In genomic region chr16:88807142-88807625, GRCh38 we compare ENCODE assay signal across 25 cellular contexts. TPM values are rescaled to one million over a fixed set of nuclear protein-coding genes. Genes with fewer than 3 reads are reported as not detected.
DNase-seq lines count a peak whose midpoint lies in the region; ATAC-seq, FAIRE-seq and TF ChIP-seq lines count a peak whose summit lies in the region.
"Had no signal": no experiment of that assay in that cellular context is flagged by ENCODE, and none has a peak within 500 bp of the region (broad histone marks: within the 10 kb centered on the region; RNA-seq: fewer than 3 reads in every experiment).

No MANE protein-coding gene starts in this region.

- no peaks in the 10 kb centered on the region for H4K20me1 ChIP-seq in GM12878 (ENCODE audit: control insufficient read depth, insufficient read depth)

- no peak overlapping the region for H3K56ac ChIP-seq in mesendoderm (ENCODE audit: low read length)

- POLR2A ChIA-PET in GM12878 (lab: Charles Lee) = no interaction called here

- H2AK5ac ChIP-seq in mesendoderm (ENCODE audit: low read length) = no peak overlapping the region

- H3K79me1 ChIP-seq in mesendoderm (ENCODE audit: low read length) = peaks cover 12% of the 10 kb centered on the region

- H2BK120ac ChIP-seq in mesendoderm (ENCODE audit: low read depth, low read length) = no peak overlapping the region

- in situ Hi-C loops in GM12878 (cut with MboI) = no loop called here

- no peak overlapping the region for H4K5ac ChIP-seq in mesendoderm (ENCODE audit: low read length)

- SMC1A ChIA-PET in GM12878 (lab: Charles Lee; ENCODE audit: uncharacterized antibody, unreplicated experiment) = no interaction called here

- TF ChIP-seq RAD21 in GM12878 (IDR thresholded peaks at IDR 0.05; ENCODE audit: insufficient read depth, low read depth, low read length) = no peak

- no peak overlapping the region for H4K8ac ChIP-seq in mesendoderm (ENCODE audit: low read depth, low read length)

- H2BK5ac ChIP-seq in mesendoderm (ENCODE audit: low read length) = no peak overlapping the region

- no peaks in the 10 kb centered on the region for H3K9me3 ChIP-seq in GM12878 (replicated peaks; ENCODE audit: control insufficient read depth, insufficient read depth, low read length)
- H3K9me3 ChIP-seq: adrenal gland, esophagus muscularis mucosa, mucosa of descending colon, tibial artery had no signal

- H3K18ac ChIP-seq in mesendoderm (ENCODE audit: low read length) = no peak overlapping the region

- no peak overlapping the region for H3K4ac ChIP-seq in mesendoderm (ENCODE audit: low read depth, low read length)

- H3K4me2 ChIP-seq in GM12878 (ENCODE audit: control insufficient read depth, insufficient read depth) (no peak overlapping the region), mesendoderm (ENCODE audit: low read length) (no peak overlapping the region)

- TF ChIP-seq POLR2A in NB4 (IDR thresholded peaks at IDR 0.05; ENCODE audit: extremely low read depth, insufficient read length) (peak; percentile 12), GM12878 (IDR thresholded peaks at IDR 0.05; ENCODE audit: low read depth, low read length) (peak; percentile 57; the same call in 1 of the 2 replicates)

- H3K79me2 ChIP-seq in GM12878 (ENCODE audit: control insufficient read depth, insufficient read depth, low read length) (peaks cover 54% of the 10 kb centered on the region), mesendoderm (ENCODE audit: control insufficient read depth, insufficient read depth, low read length) (peaks cover 31% of the 10 kb centered on the region)

- CTCF ChIA-PET in GM12878 (lab: Yijun Ruan, JAX) = no interaction called here

- H3K9ac ChIP-seq in GM12878 (ENCODE audit: control insufficient read depth, insufficient read depth, low read length) (no peak overlapping the region), mesendoderm (ENCODE audit: low read length) (no peak overlapping the region)

- peaks cover 17% of the 10 kb centered on the region for H3K4me1 ChIP-seq in GM12878 (ENCODE audit: control insufficient read depth, insufficient read depth, low read length)
- no peaks in the 10 kb centered on the region for H3K4me1 ChIP-seq in mesendoderm (ENCODE audit: control insufficient read depth, low read depth, low read length)

- H3K4me3 ChIP-seq in NB4 (ENCODE audit: low read depth, low read length) (no peak overlapping the region), GM12878 (no peak overlapping the region), mesendoderm (ENCODE audit: low read length) (no peak overlapping the region)
- H3K4me3 ChIP-seq: adrenal gland, esophagus muscularis mucosa, mucosa of descending colon, SK-N-MC, tibial artery had no signal

- H3K36me3 ChIP-seq in GM12878 (ENCODE audit: control insufficient read depth in 2 of 2, insufficient read depth in 2 of 2, low read length in 1 of 2) = peaks cover 6 to 42% of the 10 kb centered on the region in 2 experiments; a peak in 3 of 4 replicates
- peaks cover 20% of the 10 kb centered on the region for H3K36me3 ChIP-seq in mesendoderm (ENCODE audit: control insufficient read depth, insufficient read depth, low read length)
- H3K36me3 ChIP-seq: adrenal gland had no signal

- intact Hi-C loops in GM12878 (cut with micrococcal nuclease; ENCODE audit: unreplicated experiment) = no loop called here

- no peak for TF ChIP-seq EP300 in GM12878 (IDR thresholded peaks at IDR 0.05; ENCODE audit: borderline replicate concordance in 1 of 2, control insufficient read depth in 1 of 2, low read depth in 2 of 2, low read length in 2 of 2)

- H3K27ac ChIP-seq in GM12878 (ENCODE audit: control insufficient read depth, insufficient read depth) (no peak overlapping the region), mesendoderm (ENCODE audit: low read depth, low read length) (no peak overlapping the region)
- H3K27ac ChIP-seq: adrenal gland, esophagus muscularis mucosa, SK-N-MC, tibial artery had no signal

- H2BK15ac ChIP-seq in mesendoderm (replicated peaks; ENCODE audit: low read depth) = no peak overlapping the region

- 98% methylated on average over 24 of the region's 24 CpGs for WGBS in GM12878 (ENCODE audit: insufficient coverage, insufficient replicate concordance, low lambda C conversion rate, missing lambda C conversion rate)
- no CpG with 5 or more reads among the region's 24 CpGs for WGBS in mesendoderm (ENCODE audit: extremely low coverage, insufficient coverage, low lambda C conversion rate)

- H3K23ac ChIP-seq in mesendoderm (ENCODE audit: low read length) = no peak overlapping the region

- H2AFZ ChIP-seq in GM12878 (ENCODE audit: control insufficient read depth, low read depth, low read length) = no peak overlapping the region

- no peak for ATAC-seq in GM12878
- ATAC-seq: activated CD8-positive, alpha-beta memory T cell treated with anti-CD3 and anti-CD28 coated beads, Interleukin-2, amount 10 ng/mL, durations not matched to agents 7 days and 5 days; effector memory CD8-positive, alpha-beta T cell; mucosa of descending colon; stimulated activated naive CD8-positive, alpha-beta T cell treated with anti-CD3 and anti-CD28 coated beads, Interleukin-15, Interleukin-2, amounts not matched to agents 100 U/mL and 50 U/mL, for 24 hours had no signal

- RAD21 ChIA-PET in GM12878 (lab: Charles Lee; ENCODE audit: unreplicated experiment) = no interaction called here

- peak; percentile 22 for DNase-seq in stimulated activated CD4-positive, alpha-beta T cell treated with anti-CD3 and anti-CD28 coated beads, Interleukin-4, amount 100 ng/mL, for 1 hour
- no peak for DNase-seq in stimulated activated CD4-positive, alpha-beta T cell treated with anti-CD3 and anti-CD28 coated beads, Interleukin-4, amount 100 ng/mL, for 24 hours
- DNase-seq in NB4 (ENCODE audit: low read depth) (peak; percentile 50), GM12878 (ENCODE audit: low read depth, low spot score) (no peak), NAMALWA (ENCODE audit: low spot score) (no peak), mesendoderm (no peak), hypothalamus (lab: John Stamatoyannopoulos, UW) (no peak)
- DNase-seq: activated B cell treated with CpG ODN at 0.5 μM for 24 hours; activated CD8-positive, alpha-beta memory T cell treated with anti-CD3 and anti-CD28 coated beads, Interleukin-2, amount 10 ng/mL, durations not matched to agents 7 days and 5 days; CD8-positive, alpha-beta memory T cell; effector memory CD8-positive, alpha-beta T cell; NCI-H1417 treated with DMSO at 0.1 percent for 48 hours; NCI-H510A; NK-92 treated with Interleukin-12 subunit alpha and Interleukin-12 subunit beta, amount 100 ng/mL, for 24 hours; stimulated activated naive CD8-positive, alpha-beta T cell treated with anti-CD3 and anti-CD28 coated beads, Interleukin-15, Interleukin-2, amounts not matched to agents 100 U/mL and 50 U/mL, for 24 hours had no signal

- H3K27me3 ChIP-seq in GM12878 (replicated peaks in 1 of 2; ENCODE audit: control insufficient read depth in 2 of 2, insufficient read depth in 2 of 2, low read length in 1 of 2) = no peaks in the 10 kb centered on the region
- H3K27me3 ChIP-seq in mesendoderm (ENCODE audit: insufficient read depth, low read length, poor library complexity) = no peaks in the 10 kb centered on the region
- H3K27me3 ChIP-seq: adrenal gland, tibial artery had no signal

- no peak for FAIRE-seq in GM12878 (lab: Jason Lieb, UNC)
- FAIRE-seq: colon, frontal cortex, GM12891, islet of Langerhans had no signal

- no TSS peak for BruUV-seq in GM12878 (replicated peaks; lab: Mats Ljungman, UMichigan)

- TF ChIP-seq CTCF in NB4 (IDR thresholded peaks at IDR 0.05; ENCODE audit: low read depth, low read length) (no peak), GM12878 (IDR thresholded peaks at IDR 0.05 in 2 of 3, conservative IDR thresholded peaks at IDR 0.05 in 1 of 3; ENCODE audit: control insufficient read depth in 2 of 3, extremely low read depth in 1 of 3, insufficient read depth in 1 of 3, low read depth in 3 of 3, low read length in 3 of 3) (no peak)

RNA-seq across cellular contexts. Expression of gene CDT1, which starts 3.6 kb away (rescaled TPM):
- total RNA-seq in GM12878 (2013; cell fraction: nucleolus; rRNA removed) = 10.9 and 14.9 TPM in 2 replicates
- total RNA-seq in GM12878 (2014; rRNA removed) (40.4 and 59.3 TPM in 2 replicates), GM12878 (2014; rRNA removed; fragmentation: Illumina TruSeq; extraction: Trizol) (6.5 and 8.5 TPM in 2 replicates), GM12878 (2021) (87.6 and 90.0 TPM in 2 replicates)
- polyA plus RNA-seq in GM12878 (2011; ENCODE audit: low read depth) = 8.4 TPM
- polyA plus RNA-seq in GM12878 (2011; rRNA removed) (3.3 and 9.0 TPM in 2 replicates), GM12878 (2014; fragmentation: Illumina TruSeq; extraction: Trizol) (1.3 and 4.3 TPM in 2 replicates), GM12878 (2014; fragmentation: Nextera tagmentation; extraction: Ambion mirVana) (1 to 10 TPM in 1 of 2 experiments, under 1 TPM in 1; 0.50 to 1.9 TPM), GM12878 (2014; rRNA removed) (37.7 and 58.6 TPM in 2 replicates), GM12878 (2016; fragmentation: Nextera tagmentation; extraction: Ambion mirVana) (10 to 100 TPM in 1 of 2 experiments, 1 to 10 TPM in 1; 5.7 to 41.3 TPM)
- polyA plus RNA-seq in GM12878 (2011; cell fraction: cytosol; rRNA removed) = 24.4 and 33.2 TPM in 2 replicates
- polyA plus RNA-seq in GM12878 (2011; cell fraction: nucleus; rRNA removed) = 26.7 and 44.2 TPM in 2 replicates
- 39.9 and 49.2 TPM in 2 replicates for polyA plus RNA-seq in GM12878 (2012)
- polyA minus RNA-seq in GM12878 (2011; rRNA and poly(A)+ RNA removed) = 8.9 and 34.4 TPM in 2 replicates
- polyA minus RNA-seq in GM12878 (2011; cell fraction: cytosol; rRNA and poly(A)+ RNA removed) = 37.6 and 54.5 TPM in 2 replicates
- 8.5 and 22.1 TPM in 2 replicates for polyA minus RNA-seq in GM12878 (2011; cell fraction: nucleus; rRNA and poly(A)+ RNA removed)
- 38.9 TPM for polyA plus RNA-seq in mesendoderm (2013, experiment 1 of 2)
- 37.7 TPM for polyA plus RNA-seq in mesendoderm (2013, experiment 2 of 2)

RNA-seq across cellular contexts. Expression of gene APRT, which starts 4.5 kb away (rescaled TPM):
- 39.3 and 42.6 TPM in 2 replicates for total RNA-seq in GM12878 (2013; cell fraction: nucleolus; rRNA removed)
- total RNA-seq in GM12878 (2014; rRNA removed) (308 and 348 TPM in 2 replicates), GM12878 (2014; rRNA removed; fragmentation: Illumina TruSeq; extraction: Trizol) (106 and 113 TPM in 2 replicates), GM12878 (2021) (219 and 234 TPM in 2 replicates)
- 71.1 TPM for polyA plus RNA-seq in GM12878 (2011; ENCODE audit: low read depth)
- polyA plus RNA-seq in GM12878 (2011; rRNA removed) (39.6 and 95.7 TPM in 2 replicates), GM12878 (2014; fragmentation: Illumina TruSeq; extraction: Trizol) (8.6 and 46.2 TPM in 2 replicates), GM12878 (2014; fragmentation: Nextera tagmentation; extraction: Ambion mirVana) (100 to 1,000 TPM in 1 of 2 experiments, 10 to 100 TPM in 1; 30.6 to 100 TPM), GM12878 (2014; rRNA removed) (278 and 338 TPM in 2 replicates), GM12878 (2016; fragmentation: Nextera tagmentation; extraction: Ambion mirVana) (100 to 1,000 TPM; 446 to 495 TPM)
- 75.8 and 141 TPM in 2 replicates for polyA plus RNA-seq in GM12878 (2011; cell fraction: cytosol; rRNA removed)
- 107 and 109 TPM in 2 replicates for polyA plus RNA-seq in GM12878 (2011; cell fraction: nucleus; rRNA removed)
- polyA plus RNA-seq in GM12878 (2012) = 148 and 153 TPM in 2 replicates
- polyA minus RNA-seq in GM12878 (2011; rRNA and poly(A)+ RNA removed) = 11.7 and 28.6 TPM in 2 replicates
- polyA minus RNA-seq in GM12878 (2011; cell fraction: cytosol; rRNA and poly(A)+ RNA removed) = 42.0 and 50.9 TPM in 2 replicates
- polyA minus RNA-seq in GM12878 (2011; cell fraction: nucleus; rRNA and poly(A)+ RNA removed) = 22.0 and 30.6 TPM in 2 replicates
- polyA plus RNA-seq in mesendoderm (2013, experiment 1 of 2) = 300 TPM
- 305 TPM for polyA plus RNA-seq in mesendoderm (2013, experiment 2 of 2)

RNA-seq across cellular contexts. Expression of gene PIEZO1, which starts 22.2 kb away (rescaled TPM):
- total RNA-seq in GM12878 (2013; cell fraction: nucleolus; rRNA removed) = 218 and 234 TPM in 2 replicates
- 96.3 and 106 TPM in 2 replicates for total RNA-seq in GM12878 (2014; rRNA removed)
- 21.8 and 30.6 TPM in 2 replicates for total RNA-seq in GM12878 (2014; rRNA removed; fragmentation: Illumina TruSeq; extraction: Trizol)
- total RNA-seq in GM12878 (2021) = 146 and 169 TPM in 2 replicates
- 55.6 TPM for polyA plus RNA-seq in GM12878 (2011; ENCODE audit: low read depth)
- 15.2 and 28.0 TPM in 2 replicates for polyA plus RNA-seq in GM12878 (2011; rRNA removed)
- polyA plus RNA-seq in GM12878 (2011; cell fraction: cytosol; rRNA removed) = 47.6 and 77.5 TPM in 2 replicates
- polyA plus RNA-seq in GM12878 (2011; cell fraction: nucleus; rRNA removed) = 493 and 679 TPM in 2 replicates
- 77.9 and 106 TPM in 2 replicates for polyA plus RNA-seq in GM12878 (2012)
- polyA plus RNA-seq in GM12878 (2014; fragmentation: Illumina TruSeq; extraction: Trizol) = 17.0 and 39.9 TPM in 2 replicates
- 1 to 10 TPM; 1.3 to 7.2 TPM for polyA plus RNA-seq in GM12878 (2014; fragmentation: Nextera tagmentation; extraction: Ambion mirVana)
- polyA plus RNA-seq in GM12878 (2014; rRNA removed) = 116 and 167 TPM in 2 replicates
- 10 to 100 TPM; 31.1 to 35.6 TPM for polyA plus RNA-seq in GM12878 (2016; fragmentation: Nextera tagmentation; extraction: Ambion mirVana)
- polyA minus RNA-seq in GM12878 (2011; rRNA and poly(A)+ RNA removed) = 39.4 and 60.9 TPM in 2 replicates
- 27.0 and 30.1 TPM in 2 replicates for polyA minus RNA-seq in GM12878 (2011; cell fraction: cytosol; rRNA and poly(A)+ RNA removed)
- polyA minus RNA-seq in GM12878 (2011; cell fraction: nucleus; rRNA and poly(A)+ RNA removed) = 81.4 and 144 TPM in 2 replicates
- polyA plus RNA-seq in mesendoderm (2013, experiment 1 of 2) = 37.5 TPM
- polyA plus RNA-seq in mesendoderm (2013, experiment 2 of 2) = 38.4 TPM
- polyA plus RNA-seq: neural cell had no signal

RNA-seq across cellular contexts. Expression of gene GALNS, which starts 49.6 kb away (rescaled TPM):
- 64.8 and 87.4 TPM in 2 replicates for total RNA-seq in GM12878 (2013; cell fraction: nucleolus; rRNA removed)
- total RNA-seq in GM12878 (2014; rRNA removed) (4.0 and 5.1 TPM in 2 replicates), GM12878 (2014; rRNA removed; fragmentation: Illumina TruSeq; extraction: Trizol) (3.7 and 4.3 TPM in 2 replicates), GM12878 (2021) (9.6 and 12.4 TPM in 2 replicates)
- polyA plus RNA-seq in GM12878 (2011; ENCODE audit: low read depth) = 6.4 TPM
- polyA plus RNA-seq in GM12878 (2011; rRNA removed) (3.5 and 4.2 TPM in 2 replicates), GM12878 (2014; fragmentation: Illumina TruSeq; extraction: Trizol) (2.6 and 6.0 TPM in 2 replicates), GM12878 (2014; fragmentation: Nextera tagmentation; extraction: Ambion mirVana) (under 1 TPM; 0.37 to 0.95 TPM), GM12878 (2014; rRNA removed) (8.1 and 9.5 TPM in 2 replicates), GM12878 (2016; fragmentation: Nextera tagmentation; extraction: Ambion mirVana) (1 to 10 TPM; 5.6 to 6.5 TPM)
- 3.5 and 3.9 TPM in 2 replicates for polyA plus RNA-seq in GM12878 (2011; cell fraction: cytosol; rRNA removed)
- 21.1 and 23.2 TPM in 2 replicates for polyA plus RNA-seq in GM12878 (2011; cell fraction: nucleus; rRNA removed)
- polyA plus RNA-seq in GM12878 (2012) = 8.5 and 8.8 TPM in 2 replicates
- polyA minus RNA-seq in GM12878 (2011; rRNA and poly(A)+ RNA removed) = 3.1 and 10.6 TPM in 2 replicates
- 1.1 and 3.3 TPM in 2 replicates for polyA minus RNA-seq in GM12878 (2011; cell fraction: cytosol; rRNA and poly(A)+ RNA removed)
- 10.0 and 19.4 TPM in 2 replicates for polyA minus RNA-seq in GM12878 (2011; cell fraction: nucleus; rRNA and poly(A)+ RNA removed)
- polyA plus RNA-seq in mesendoderm (2013, experiment 1 of 2) = 8.9 TPM
- 8.8 TPM for polyA plus RNA-seq in mesendoderm (2013, experiment 2 of 2)

RNA-seq across cellular contexts. Expression of gene TRAPPC2L, which starts 49.7 kb away (rescaled TPM):
- 23.0 and 27.4 TPM in 2 replicates for total RNA-seq in GM12878 (2013; cell fraction: nucleolus; rRNA removed)
- total RNA-seq in GM12878 (2014; rRNA removed) (66.3 and 73.0 TPM in 2 replicates), GM12878 (2014; rRNA removed; fragmentation: Illumina TruSeq; extraction: Trizol) (52.8 and 56.3 TPM in 2 replicates), GM12878 (2021) (69.6 and 70.7 TPM in 2 replicates)
- polyA plus RNA-seq in GM12878 (2011; ENCODE audit: low read depth) = 120 TPM
- polyA plus RNA-seq in GM12878 (2011; rRNA removed) (71.0 and 158 TPM in 2 replicates), GM12878 (2014; fragmentation: Illumina TruSeq; extraction: Trizol) (64.0 and 79.3 TPM in 2 replicates), GM12878 (2014; fragmentation: Nextera tagmentation; extraction: Ambion mirVana) (100 to 1,000 TPM; 337 to 363 TPM), GM12878 (2014; rRNA removed) (67.0 and 105 TPM in 2 replicates), GM12878 (2016; fragmentation: Nextera tagmentation; extraction: Ambion mirVana) (100 to 1,000 TPM; 189 to 221 TPM)
- polyA plus RNA-seq in GM12878 (2011; cell fraction: cytosol; rRNA removed) = 97.6 and 110 TPM in 2 replicates
- polyA plus RNA-seq in GM12878 (2011; cell fraction: nucleus; rRNA removed) = 55.1 and 62.1 TPM in 2 replicates
- polyA plus RNA-seq in GM12878 (2012) = 62.8 and 86.2 TPM in 2 replicates
- 28.0 and 32.8 TPM in 2 replicates for polyA minus RNA-seq in GM12878 (2011; rRNA and poly(A)+ RNA removed)
- 9.6 and 15.1 TPM in 2 replicates for polyA minus RNA-seq in GM12878 (2011; cell fraction: cytosol; rRNA and poly(A)+ RNA removed)
- polyA minus RNA-seq in GM12878 (2011; cell fraction: nucleus; rRNA and poly(A)+ RNA removed) = 26.0 and 35.4 TPM in 2 replicates
- polyA plus RNA-seq in mesendoderm (2013, experiment 1 of 2) = 108 TPM
- polyA plus RNA-seq in mesendoderm (2013, experiment 2 of 2) = 109 TPM

Comparison
In these comparisons a context has a peak if more than half of its experiments do, and no peak if none do; other contexts are left out.
1. DNase-seq: peak in stimulated activated CD4-positive, alpha-beta T cell treated with anti-CD3 and anti-CD28 coated beads, Interleukin-4, amount 100 ng/mL, for 1 hour (single experiment) and NB4 (single experiment); none in stimulated activated CD4-positive, alpha-beta T cell treated with anti-CD3 and anti-CD28 coated beads, Interleukin-4, amount 100 ng/mL, for 24 hours (single experiment), GM12878 (single experiment), NAMALWA (single experiment), mesendoderm (single experiment) and hypothalamus (0 of 51).